Comparison of ENCODE assay signal across 17 cellular contexts in genomic region chr3:172938788-172939187, GRCh38.
DNase-seq lines count a peak whose midpoint lies in the region; ATAC-seq and TF ChIP-seq lines count a peak whose summit lies in the region.
"Had no signal": no experiment of that assay in that cellular context is flagged by ENCODE, and none has a peak within 500 bp of the region (broad histone marks: within the 10 kb centered on the region; RNA-seq: fewer than 3 reads in every experiment).

No MANE protein-coding gene starts in this region.

- H2AFZ ChIP-seq in osteoblast (ENCODE audit: low read length) = no peak overlapping the region

- H3K36me3 ChIP-seq in osteoblast (ENCODE audit: insufficient read depth, low read length) (no peaks in the 10 kb centered on the region), transverse colon (no peaks in the 10 kb centered on the region)
- H3K36me3 ChIP-seq: BLaER1 treated with 17β-estradiol and CSF1 and Interleukin-3, amounts not matched to agents 10 nM and 100 nM; MG63 had no signal

- ATAC-seq in HG02840 (IDR thresholded peaks at IDR 0.05; ENCODE audit: low FRiP score, unreplicated experiment) = no peak
- ATAC-seq: Panc1 had no signal

- intact Hi-C loops in transverse colon (cut with DNase I; ENCODE audit: low total_unique reads) = no loop called here

- no peaks in the 10 kb centered on the region for H3K79me2 ChIP-seq in osteoblast (ENCODE audit: insufficient read depth, low read length)

- no peak for TF ChIP-seq CTCF in osteoblast (IDR thresholded peaks at IDR 0.05; ENCODE audit: extremely low read depth, low read depth, low read length)
- TF ChIP-seq CTCF in transverse colon (IDR thresholded peaks at IDR 0.05) = no peak

- 62 to 67% methylated on average over 4 of the region's 4 CpGs for WGBS in transverse colon (ENCODE audit: low coverage in 1 of 2), 2 donors

- no peaks in the 10 kb centered on the region for H3K4me1 ChIP-seq in osteoblast (ENCODE audit: insufficient read depth, low read length)
- no peaks in the 10 kb centered on the region for H3K4me1 ChIP-seq in transverse colon
- H3K4me1 ChIP-seq: BLaER1 treated with 17β-estradiol and CSF1 and Interleukin-3, amounts not matched to agents 10 nM and 100 nM had no signal

- no peak overlapping the region for H3K27ac ChIP-seq in osteoblast (ENCODE audit: low read depth, low read length)
- H3K27ac ChIP-seq in transverse colon = no peak overlapping the region
- H3K27ac ChIP-seq: BLaER1 treated with 17β-estradiol and CSF1 and Interleukin-3, amounts not matched to agents 10 nM and 100 nM had no signal

- DNase-seq in ELF-1 (ENCODE audit: low read depth, low spot score) = peak; percentile 17
- peak; percentile 36 for DNase-seq in dermis blood vessel endothelial cell
- peak; percentile 4 for DNase-seq in iris pigment epithelial cell (ENCODE audit: low read depth)
- peak; percentile 3 for DNase-seq in osteoblast (ENCODE audit: insufficient read length, low spot score, missing footprints)
- DNase-seq in transverse colon = no peak
- no peak for DNase-seq in NOMO-1 (lab: John Stamatoyannopoulos, UW; ENCODE audit: unreplicated experiment in 2 of 2)
- DNase-seq: DND-41, GOT3, MG63, NCI-H1092, NCI-H146, NCI-H510A treated with DMSO at 0.1 percent for 48 hours, NCI-H82, Right ventricle myocardium superior had no signal

- no peak for TF ChIP-seq POLR2A in transverse colon (IDR thresholded peaks at IDR 0.05)

- H3K4me3 ChIP-seq in osteoblast (ENCODE audit: insufficient read depth, low read length) (no peak overlapping the region), transverse colon (no peak overlapping the region)
- H3K4me3 ChIP-seq: BLaER1 treated with 17β-estradiol and CSF1 and Interleukin-3, amounts not matched to agents 10 nM and 100 nM; MG63 had no signal

- no peaks in the 10 kb centered on the region for H4K20me1 ChIP-seq in osteoblast (ENCODE audit: insufficient read depth, low read length)
- H4K20me1 ChIP-seq: BLaER1 treated with 17β-estradiol and CSF1 and Interleukin-3, amounts not matched to agents 10 nM and 100 nM had no signal

- in situ Hi-C loops in transverse colon (cut with MboI; ENCODE audit: low pct_ligation_motif_present in 1 of 4, low pct_unique_long_range_greater_than_20kb in 1 of 4, low sequenced_read_pairs in 3 of 4) = no loop called here

- H3K4me2 ChIP-seq in osteoblast (ENCODE audit: insufficient read depth, low read length) = no peak overlapping the region
- H3K4me2 ChIP-seq: BLaER1 treated with 17β-estradiol and CSF1 and Interleukin-3, amounts not matched to agents 10 nM and 100 nM had no signal

- TF ChIP-seq EP300 in transverse colon (IDR thresholded peaks at IDR 0.05; ENCODE audit: low read depth) = no peak

- H3K27me3 ChIP-seq in osteoblast (ENCODE audit: insufficient read depth, low read length) (no peaks in the 10 kb centered on the region), transverse colon (no peaks in the 10 kb centered on the region)
- H3K27me3 ChIP-seq: BLaER1 treated with 17β-estradiol and CSF1 and Interleukin-3, amounts not matched to agents 10 nM and 100 nM had no signal

- H3K9me3 ChIP-seq in osteoblast (ENCODE audit: low read depth, low read length) (no peaks in the 10 kb centered on the region), transverse colon (no peaks in the 10 kb centered on the region)
- H3K9me3 ChIP-seq: BLaER1 treated with 17β-estradiol and CSF1 and Interleukin-3, amounts not matched to agents 10 nM and 100 nM; MG63 had no signal

Comparison
In these comparisons a context has a peak if more than half of its experiments do, and no peak if none do; other contexts are left out.
1. DNase-seq: peak in ELF-1 (single experiment), dermis blood vessel endothelial cell (single experiment), iris pigment epithelial cell (single experiment) and osteoblast (single experiment); none in transverse colon (single experiment) and NOMO-1 (0 of 2).